ENCODE assay signal across 8 cellular contexts in genomic region chr4:106314960-106315359, GRCh38. TPM values are rescaled to one million over a fixed set of nuclear protein-coding genes. Genes with fewer than 3 reads are reported as not detected.
A peak's percentile ranks its signal among the peaks of the same experiment; 100 is the strongest.
DNase-seq lines count a peak whose midpoint lies in the region; TF ChIP-seq lines count a peak whose summit lies in the region.

No MANE protein-coding gene starts in this region.

- H3K4me2 ChIP-seq in PC-9 (peak overlapping the region; percentile 95), skeletal muscle satellite cell (ENCODE audit: low read length) (peak overlapping the region; percentile 85)

- H3K9me3 ChIP-seq in PC-9 (ENCODE audit: insufficient read depth, low read depth): no peaks in the 10 kb centered on the region
- H3K9me3 ChIP-seq in skeletal muscle satellite cell (replicated peaks; ENCODE audit: low read length): no peaks in the 10 kb centered on the region

- peak overlapping the region; percentile 94 for H2AFZ ChIP-seq in PC-9

- CTCF ChIA-PET in PC-9 (lab: Charles Lee) (no interaction called here), GM10248 (lab: Yijun Ruan, JAX) (interaction anchor here (2.0 kb wide), 1 partner anchor 12 kb away, joined by 6 read pairs; no protein-coding TSS in a partner anchor)

- H3K27ac ChIP-seq in PC-9: peak overlapping the region; percentile 91

- H3K36me3 ChIP-seq in PC-9 (ENCODE audit: low read depth) (no peaks in the 10 kb centered on the region), skeletal muscle satellite cell (ENCODE audit: insufficient read depth, low read length) (no peaks in the 10 kb centered on the region)

- intact Hi-C loops in PC-9 (cut with micrococcal nuclease; ENCODE audit: unreplicated experiment): no loop called here

- H3K27me3 ChIP-seq in PC-9 (ENCODE audit: insufficient read depth, low read depth) (no peaks in the 10 kb centered on the region), skeletal muscle satellite cell (ENCODE audit: control insufficient read depth, insufficient read depth, low read length) (no peaks in the 10 kb centered on the region)

- peak overlapping the region; percentile 94 for H3K4me3 ChIP-seq in GM12875 (ENCODE audit: low read depth, low read length)
- H3K4me3 ChIP-seq in PC-9: peak overlapping the region; percentile 98
- peak overlapping the region; percentile 66 to 98 for H3K4me3 ChIP-seq in foreskin fibroblast (ENCODE audit: low read depth in 1 of 2, low read length in 2 of 2)
- peak overlapping the region; percentile 95 for H3K4me3 ChIP-seq in skeletal muscle satellite cell (ENCODE audit: low read length)

- peaks cover 60% of the 10 kb centered on the region for H3K79me2 ChIP-seq in PC-9 (ENCODE audit: low read depth)

- no peak for TF ChIP-seq CTCF in GM12875 (IDR thresholded peaks at IDR 0.05; ENCODE audit: borderline replicate concordance, insufficient read depth, low read depth, low read length)
- no peak for TF ChIP-seq CTCF in PC-9 (conservative IDR thresholded peaks at IDR 0.05)
- no peak for TF ChIP-seq CTCF in foreskin fibroblast (IDR thresholded peaks at IDR 0.05; ENCODE audit: low read depth, low read length)
- TF ChIP-seq CTCF in GM10248 (IDR thresholded peaks at IDR 0.05; ENCODE audit: control extremely low read depth, extremely low read depth, low read depth, missing control alignments): no peak

- no peak for DNase-seq in PC-9
- DNase-seq in foreskin fibroblast: no peak
- no peak for DNase-seq in GM10248 (ENCODE audit: extremely low spot score)
- no peak for DNase-seq in DMS79 treated with DMSO at 0.1 percent for 48 hours (lab: John Stamatoyannopoulos, UW)
- no peak for DNase-seq in SHP77 treated with DMSO at 0.1 percent for 48 hours (lab: John Stamatoyannopoulos, UW)
- DNase-seq in glomerular visceral epithelial cell (ENCODE audit: extremely low spot score): no peak

- H4K20me1 ChIP-seq in PC-9 (ENCODE audit: insufficient read depth): no peaks in the 10 kb centered on the region

- peaks cover 12% of the 10 kb centered on the region; the same call in 1 of the 2 replicates for H3F3A ChIP-seq in PC-9 (ENCODE audit: insufficient read depth, low read depth)

- no TSS peak for BruUV-seq in PC-9 (replicated peaks; lab: Mats Ljungman, UMichigan)

- H3K9ac ChIP-seq in skeletal muscle satellite cell (ENCODE audit: low read depth, low read length): peak overlapping the region; percentile 96

- no peaks in the 10 kb centered on the region for H3K9me2 ChIP-seq in PC-9 (ENCODE audit: insufficient read depth)

- POLR2A ChIA-PET in PC-9 (lab: Charles Lee; ENCODE audit: unreplicated experiment) (no interaction called here), GM10248 (lab: Yijun Ruan, JAX) (interaction anchor here (0.6 kb wide), 1 partner anchor 157 kb away, joined by 6 read pairs; no protein-coding TSS in a partner anchor)

- H3K4me1 ChIP-seq in PC-9 (replicated peaks; ENCODE audit: insufficient read depth) (peaks cover 17% of the 10 kb centered on the region), skeletal muscle satellite cell (ENCODE audit: control insufficient read depth, insufficient read depth, low read length) (peaks cover 45% of the 10 kb centered on the region)

RNA-seq across cellular contexts. Expression of gene TBCK, which starts 1.0 kb away (rescaled TPM):
- total RNA-seq in PC-9 (2021): 18.7 and 22.0 TPM in 2 replicates
- 23.2 and 33.0 TPM in 2 replicates for total RNA-seq in skeletal muscle satellite cell (2012; rRNA removed)

RNA-seq across cellular contexts. Expression of gene AIMP1, which starts 1.4 kb away (rescaled TPM):
- 36.3 and 47.0 TPM in 2 replicates for total RNA-seq in PC-9 (2021)
- 25.1 and 27.6 TPM in 2 replicates for total RNA-seq in skeletal muscle satellite cell (2012; rRNA removed)

RNA-seq across cellular contexts. Expression of gene GIMD1, which starts 53.6 kb away (rescaled TPM):
- not detected in 2 replicates for total RNA-seq in PC-9 (2021)
- total RNA-seq in skeletal muscle satellite cell (2012; rRNA removed): not detected in 2 replicates
